16 cellular contexts compared by ENCODE assay signal in the genomic region with DNA sequence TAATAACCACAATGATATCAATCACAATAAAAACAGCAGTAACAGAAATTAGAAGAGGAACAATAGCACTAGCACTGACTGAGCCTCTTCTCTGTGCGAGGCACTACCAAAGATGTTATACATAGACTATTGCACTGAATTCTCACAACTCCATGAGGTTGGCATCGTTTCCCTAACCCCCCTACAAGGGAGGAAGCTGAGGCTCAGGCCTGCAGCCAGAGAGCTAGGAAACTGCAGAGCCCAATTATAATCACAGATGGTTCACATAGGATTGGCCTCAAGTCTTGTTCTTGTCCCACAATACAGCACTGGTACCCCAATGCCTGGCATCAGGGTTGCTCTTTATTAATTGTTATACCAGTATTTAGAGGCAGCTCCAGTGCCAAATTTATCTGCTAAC.
A peak's percentile ranks its signal among the peaks of the same experiment; 100 is the strongest.
DNase-seq lines count a peak whose midpoint lies in the region; ATAC-seq and TF ChIP-seq lines count a peak whose summit lies in the region.
"Had no signal": no experiment of that assay in that cellular context is flagged by ENCODE, and none has a peak within 500 bp of the region (broad histone marks: within the 10 kb centered on the region; RNA-seq: fewer than 3 reads in every experiment).

No MANE protein-coding gene starts in this region.

- H2BK15ac ChIP-seq in mesenchymal stem cell (ENCODE audit: low read depth, poor library complexity, severe bottlenecking) = no peak overlapping the region

- H4K20me1 ChIP-seq in GM23338 (replicated peaks; ENCODE audit: insufficient read depth) = no peaks in the 10 kb centered on the region
- H4K20me1 ChIP-seq: BLaER1 treated with 17β-estradiol and CSF1 and Interleukin-3, amounts not matched to agents 10 nM and 100 nM had no signal

- peaks cover 1% of the 10 kb centered on the region for H3K27me3 Mint-ChIP-seq in GM23338 (ENCODE audit: insufficient read depth, low read depth, poor library complexity)
- H3K27me3 Mint-ChIP-seq: CD4-positive, CD25-positive, alpha-beta regulatory T cell had no signal

- DNase-seq in Ammon's horn (ENCODE audit: low spot score) = peak; percentile 8
- no peak for DNase-seq in GM23338 (ENCODE audit: low spot score)
- peak; percentile 94 for DNase-seq in cerebellar cortex (ENCODE audit: low spot score)
- no peak for DNase-seq in mesenchymal stem cell
- no peak for DNase-seq in DMS53 treated with DMSO at 0.1 percent for 48 hours (lab: John Stamatoyannopoulos, UW; ENCODE audit: unreplicated experiment)
- DNase-seq in superior temporal gyrus (ENCODE audit: extremely low spot score) = no peak
- DNase-seq: 8988T; AML-193; CD4-positive, CD25-positive, alpha-beta regulatory T cell; DMS79 treated with DMSO at 0.1 percent for 48 hours; GF-D8; HCEC 1CT; HFFc6 had no signal

- H3K4me1 Mint-ChIP-seq in GM23338 = peaks cover 16% of the 10 kb centered on the region

- H2AFZ ChIP-seq in GM23338 (no peak overlapping the region), mesenchymal stem cell (ENCODE audit: low read depth, low read length) (peak overlapping the region; percentile 42)

- H3K27ac Mint-ChIP-seq in GM23338 = 0 out of 2 replicates have a peak overlapping the region, but pooled peaks have one; percentile 50
- H3K27ac Mint-ChIP-seq: CD4-positive, CD25-positive, alpha-beta regulatory T cell had no signal

- peak overlapping the region in 1 of 2 experiments; percentile 28 for H3K14ac ChIP-seq in mesenchymal stem cell (ENCODE audit: low read length in 2 of 2)

- H3F3A ChIP-seq in GM23338 (replicated peaks; ENCODE audit: low read depth) = no peaks in the 10 kb centered on the region

- H3K4me2 ChIP-seq in GM23338 = no peak overlapping the region
- no peak overlapping the region for H3K4me2 ChIP-seq in mesenchymal stem cell (ENCODE audit: low read length, poor library complexity, severe bottlenecking)
- H3K4me2 ChIP-seq: BLaER1 treated with 17β-estradiol and CSF1 and Interleukin-3, amounts not matched to agents 10 nM and 100 nM had no signal

- H3K18ac ChIP-seq in mesenchymal stem cell (ENCODE audit: low read depth in 1 of 2, low read length in 2 of 2) = peak overlapping the region in 1 of 2 experiments; percentile 77

- H3K36me3 ChIP-seq in GM23338 (ENCODE audit: insufficient read depth) (no peaks in the 10 kb centered on the region), mesenchymal stem cell (ENCODE audit: control insufficient read depth in 1 of 2, insufficient read depth in 2 of 2, low read depth in 1 of 2, low read length in 2 of 2) (no peaks in the 10 kb centered on the region)

- peaks cover 2% of the 10 kb centered on the region; the same call in 1 of the 3 replicates for H3K36me3 Mint-ChIP-seq in GM23338 (ENCODE audit: low read depth)

- H3K79me2 ChIP-seq in GM23338 (replicated peaks; ENCODE audit: insufficient read depth) = no peaks in the 10 kb centered on the region

- H2AK5ac ChIP-seq in mesenchymal stem cell (ENCODE audit: low read length, severe bottlenecking) = no peak overlapping the region

- H4K8ac ChIP-seq in mesenchymal stem cell (ENCODE audit: low read length) = peak overlapping the region; percentile 35

- peak overlapping the region; percentile 77 for H2BK120ac ChIP-seq in mesenchymal stem cell (ENCODE audit: low read depth, low read length)

- peak overlapping the region; percentile 5 to 97 for H2BK12ac ChIP-seq in mesenchymal stem cell (ENCODE audit: low read length in 2 of 2)

- peak overlapping the region; percentile 52 for H4K91ac ChIP-seq in mesenchymal stem cell (ENCODE audit: low read length)

- no peak overlapping the region for H3K23ac ChIP-seq in mesenchymal stem cell (ENCODE audit: low read length in 2 of 2)

- H3K27me3 ChIP-seq in GM23338 (ENCODE audit: insufficient read depth) (no peaks in the 10 kb centered on the region), mesenchymal stem cell (ENCODE audit: control insufficient read depth in 1 of 2, insufficient read depth in 1 of 2, low read length in 2 of 2) (no peaks in the 10 kb centered on the region)
- H3K27me3 ChIP-seq: BLaER1 treated with 17β-estradiol and CSF1 and Interleukin-3, amounts not matched to agents 10 nM and 100 nM had no signal

- H3K4me1 ChIP-seq in GM23338 (ENCODE audit: insufficient read depth) (peaks cover 8% of the 10 kb centered on the region; the same call in 1 of the 2 replicates), mesenchymal stem cell (ENCODE audit: control insufficient read depth, insufficient read depth, low read depth, low read length) (no peaks in the 10 kb centered on the region)
- H3K4me1 ChIP-seq: BLaER1 treated with 17β-estradiol and CSF1 and Interleukin-3, amounts not matched to agents 10 nM and 100 nM had no signal

- no peak overlapping the region for H3K9ac ChIP-seq in mesenchymal stem cell (ENCODE audit: low read length)
- H3K9ac ChIP-seq: BLaER1 treated with 17β-estradiol and CSF1 and Interleukin-3, amounts not matched to agents 10 nM and 100 nM had no signal

- no peaks in the 10 kb centered on the region for H3K79me1 ChIP-seq in mesenchymal stem cell (replicated peaks; ENCODE audit: low read length, poor library complexity, severe bottlenecking)

- no peak overlapping the region for H3K4me3 Mint-ChIP-seq in GM23338
- H3K4me3 Mint-ChIP-seq: CD4-positive, CD25-positive, alpha-beta regulatory T cell; HFFc6 had no signal

- no peaks in the 10 kb centered on the region for H3K9me2 ChIP-seq in GM23338 (ENCODE audit: insufficient read depth)

- H3K4me3 ChIP-seq in GM23338 (no peak overlapping the region), mesenchymal stem cell (ENCODE audit: insufficient read depth in 1 of 2, low read depth in 1 of 2, low read length in 2 of 2) (no peak overlapping the region)
- H3K4me3 ChIP-seq: BLaER1 treated with 17β-estradiol and CSF1 and Interleukin-3, amounts not matched to agents 10 nM and 100 nM had no signal

- peaks cover 2% of the 10 kb centered on the region; the same call in 1 of the 3 replicates for H3K9me3 Mint-ChIP-seq in GM23338

- H3K9me3 ChIP-seq in mesenchymal stem cell (ENCODE audit: control insufficient read depth, low read length) = no peaks in the 10 kb centered on the region

- no peak for ATAC-seq in GM23338
- ATAC-seq in HG03442 (IDR thresholded peaks at IDR 0.05; ENCODE audit: unreplicated experiment) = no peak
- ATAC-seq: HepG2 had no signal

- no peak for TF ChIP-seq CTCF in GM23338 (conservative IDR thresholded peaks at IDR 0.05; ENCODE audit: low read depth in 2 of 2)

- 96% methylated on average over 2 of the region's 2 CpGs for WGBS in mesenchymal stem cell

- no peak overlapping the region for H2BK5ac ChIP-seq in mesenchymal stem cell (ENCODE audit: low read depth, low read length, poor library complexity, severe bottlenecking)

- H3K4ac ChIP-seq in mesenchymal stem cell (ENCODE audit: low read depth in 1 of 2, low read length in 2 of 2) = peak overlapping the region in 1 of 2 experiments; percentile 95

- no peak overlapping the region for H3K27ac ChIP-seq in GM23338 (ENCODE audit: low read depth)
- no peak overlapping the region for H3K27ac ChIP-seq in mesenchymal stem cell (ENCODE audit: low read length, poor library complexity, severe bottlenecking)
- H3K27ac ChIP-seq: BLaER1 treated with 17β-estradiol and CSF1 and Interleukin-3, amounts not matched to agents 10 nM and 100 nM had no signal

TF ChIP-seq in GM23338, 12 proteins besides CTCF, POLR2A, EP300 and RAD21 (continues in another document):
- TF ChIP-seq EZH2phosphoT487 (IDR thresholded peaks at IDR 0.05; ENCODE audit: unreplicated experiment) = no peak
- TF ChIP-seq CREB1 (CRISPR knock-in tag; IDR thresholded peaks at IDR 0.05; ENCODE audit: low read depth) = no peak
- no peak for TF ChIP-seq STAT1 (IDR thresholded peaks at IDR 0.05; ENCODE audit: unreplicated experiment)
- TF ChIP-seq, protein P1, sequence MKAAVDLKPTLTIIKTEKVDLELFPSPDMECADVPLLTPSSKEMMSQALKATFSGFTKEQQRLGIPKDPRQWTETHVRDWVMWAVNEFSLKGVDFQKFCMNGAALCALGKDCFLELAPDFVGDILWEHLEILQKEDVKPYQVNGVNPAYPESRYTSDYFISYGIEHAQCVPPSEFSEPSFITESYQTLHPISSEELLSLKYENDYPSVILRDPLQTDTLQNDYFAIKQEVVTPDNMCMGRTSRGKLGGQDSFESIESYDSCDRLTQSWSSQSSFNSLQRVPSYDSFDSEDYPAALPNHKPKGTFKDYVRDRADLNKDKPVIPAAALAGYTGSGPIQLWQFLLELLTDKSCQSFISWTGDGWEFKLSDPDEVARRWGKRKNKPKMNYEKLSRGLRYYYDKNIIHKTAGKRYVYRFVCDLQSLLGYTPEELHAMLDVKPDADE (IDR thresholded peaks at IDR 0.05) = no peak
- TF ChIP-seq, protein P2, sequence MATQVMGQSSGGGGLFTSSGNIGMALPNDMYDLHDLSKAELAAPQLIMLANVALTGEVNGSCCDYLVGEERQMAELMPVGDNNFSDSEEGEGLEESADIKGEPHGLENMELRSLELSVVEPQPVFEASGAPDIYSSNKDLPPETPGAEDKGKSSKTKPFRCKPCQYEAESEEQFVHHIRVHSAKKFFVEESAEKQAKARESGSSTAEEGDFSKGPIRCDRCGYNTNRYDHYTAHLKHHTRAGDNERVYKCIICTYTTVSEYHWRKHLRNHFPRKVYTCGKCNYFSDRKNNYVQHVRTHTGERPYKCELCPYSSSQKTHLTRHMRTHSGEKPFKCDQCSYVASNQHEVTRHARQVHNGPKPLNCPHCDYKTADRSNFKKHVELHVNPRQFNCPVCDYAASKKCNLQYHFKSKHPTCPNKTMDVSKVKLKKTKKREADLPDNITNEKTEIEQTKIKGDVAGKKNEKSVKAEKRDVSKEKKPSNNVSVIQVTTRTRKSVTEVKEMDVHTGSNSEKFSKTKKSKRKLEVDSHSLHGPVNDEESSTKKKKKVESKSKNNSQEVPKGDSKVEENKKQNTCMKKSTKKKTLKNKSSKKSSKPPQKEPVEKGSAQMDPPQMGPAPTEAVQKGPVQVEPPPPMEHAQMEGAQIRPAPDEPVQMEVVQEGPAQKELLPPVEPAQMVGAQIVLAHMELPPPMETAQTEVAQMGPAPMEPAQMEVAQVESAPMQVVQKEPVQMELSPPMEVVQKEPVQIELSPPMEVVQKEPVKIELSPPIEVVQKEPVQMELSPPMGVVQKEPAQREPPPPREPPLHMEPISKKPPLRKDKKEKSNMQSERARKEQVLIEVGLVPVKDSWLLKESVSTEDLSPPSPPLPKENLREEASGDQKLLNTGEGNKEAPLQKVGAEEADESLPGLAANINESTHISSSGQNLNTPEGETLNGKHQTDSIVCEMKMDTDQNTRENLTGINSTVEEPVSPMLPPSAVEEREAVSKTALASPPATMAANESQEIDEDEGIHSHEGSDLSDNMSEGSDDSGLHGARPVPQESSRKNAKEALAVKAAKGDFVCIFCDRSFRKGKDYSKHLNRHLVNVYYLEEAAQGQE (IDR thresholded peaks at IDR 0.05; ENCODE audit: unreplicated experiment) = no peak
- TF ChIP-seq POLR2AphosphoS5 (IDR thresholded peaks at IDR 0.05; ENCODE audit: low read depth) = no peak
- no peak for TF ChIP-seq ZNF114 (CRISPR knock-in tag; IDR thresholded peaks at IDR 0.05)

Comparison
In these comparisons a context has a peak if more than half of its experiments do, and no peak if none do; other contexts are left out.
1. DNase-seq: peak in Ammon's horn (single experiment) and cerebellar cortex (single experiment); none in GM23338 (single experiment), mesenchymal stem cell (single experiment), DMS53 treated with DMSO at 0.1 percent for 48 hours (single experiment) and superior temporal gyrus (single experiment).